ENCODE assay signal across 18 cellular contexts in the genomic region with DNA sequence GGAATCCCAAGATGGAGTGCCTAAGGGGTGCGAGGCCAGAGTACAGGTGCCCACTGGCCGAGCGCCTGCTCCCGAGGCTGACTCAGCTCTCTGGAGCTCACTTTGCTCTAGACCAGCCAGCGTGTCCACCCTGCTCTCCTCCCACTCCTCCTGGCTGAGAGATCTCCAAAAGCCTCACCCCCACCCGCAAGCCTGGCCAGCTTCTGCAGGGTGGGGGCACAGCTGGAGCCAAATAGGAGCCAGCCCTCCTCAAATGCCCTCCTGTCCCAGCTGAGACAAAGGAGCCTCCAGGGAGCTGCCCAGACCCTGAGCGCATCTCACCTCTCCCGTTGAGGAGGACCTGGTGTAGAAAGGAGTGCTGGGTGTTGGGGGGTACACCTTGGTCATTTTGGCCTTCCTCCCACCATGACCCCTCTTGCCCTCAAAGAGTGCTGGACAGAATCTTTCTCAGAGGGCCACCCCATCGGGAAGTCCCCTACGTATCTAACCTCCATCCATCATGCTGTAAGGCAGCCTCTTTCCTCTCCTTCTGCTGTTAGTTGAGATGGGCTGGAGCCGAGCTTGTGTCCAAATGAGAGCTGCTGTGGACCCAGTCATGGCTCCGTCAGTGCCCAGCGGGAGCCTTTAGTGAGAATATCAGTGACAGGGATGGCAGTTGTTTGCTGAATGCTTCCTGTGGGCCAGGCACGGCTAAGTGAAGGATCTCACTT.
DNase-seq lines count a peak whose midpoint lies in the region; ATAC-seq and TF ChIP-seq lines count a peak whose summit lies in the region.
"Had no signal": no experiment of that assay in that cellular context is flagged by ENCODE, and none has a peak within 500 bp of the region (broad histone marks: within the 10 kb centered on the region; RNA-seq: fewer than 3 reads in every experiment).

No MANE protein-coding gene starts in this region.

- no peak overlapping the region for H3K4me3 ChIP-seq in GM23248
- H3K4me3 ChIP-seq: BLaER1 treated with 17β-estradiol and CSF1 and Interleukin-3, amounts not matched to agents 10 nM and 100 nM; GM23338 had no signal

- no peaks in the 10 kb centered on the region for H3K4me1 ChIP-seq in GM23248 (ENCODE audit: insufficient read depth)

- no peak for TF ChIP-seq CTCF in omental fat pad (IDR thresholded peaks at IDR 0.05)

- peak; percentile 20 for DNase-seq in NCI-H1092 (lab: John Stamatoyannopoulos, UW)
- no peak for DNase-seq in NCI-H1092 treated with DMSO at 0.1 percent for 48 hours (lab: John Stamatoyannopoulos, UW)
- DNase-seq in GM23248 = peak; percentile 10
- DNase-seq in kidney glomerular epithelial cell (lab: John Stamatoyannopoulos, UW) = peak; percentile 1
- no peak for DNase-seq in omental fat pad (ENCODE audit: low spot score)
- DNase-seq in NCI-H1048 (lab: John Stamatoyannopoulos, UW) = no peak
- DNase-seq in NCI-H2227 (lab: John Stamatoyannopoulos, UW; ENCODE audit: unreplicated experiment) = no peak
- DNase-seq: 8988T; CD8-positive, alpha-beta memory T cell; DMS153; DMS79; GDM1; HCEC 1CT; HFFc6 had no signal

- H2AFZ ChIP-seq in GM23248 = no peak overlapping the region
- H2AFZ ChIP-seq: GM23338 had no signal

- no peaks in the 10 kb centered on the region for H3K9me3 ChIP-seq in GM23248 (ENCODE audit: low read depth)
- H3K9me3 ChIP-seq: BLaER1 treated with 17β-estradiol and CSF1 and Interleukin-3, amounts not matched to agents 10 nM and 100 nM had no signal

- H3K79me2 ChIP-seq in GM23248 (ENCODE audit: insufficient read depth) = no peaks in the 10 kb centered on the region

- H3K9ac ChIP-seq in GM23248 = no peak overlapping the region
- H3K9ac ChIP-seq: BLaER1 treated with 17β-estradiol and CSF1 and Interleukin-3, amounts not matched to agents 10 nM and 100 nM had no signal

- H3K27ac ChIP-seq in GM23248 = no peak overlapping the region
- H3K27ac ChIP-seq: BLaER1 treated with 17β-estradiol and CSF1 and Interleukin-3, amounts not matched to agents 10 nM and 100 nM had no signal

- WGBS in GM23248 (ENCODE audit: low coverage in 1 of 2, low lambda C conversion rate in 2 of 2, missing lambda C conversion rate in 2 of 2), 2 experiments = 37 to 41% methylated on average over 14 of the region's 14 CpGs

- H3F3A ChIP-seq in GM23248 (ENCODE audit: insufficient read depth) = no peaks in the 10 kb centered on the region

- ATAC-seq in omental fat pad (ENCODE audit: low FRiP score) = peak; percentile 61
- no peak for ATAC-seq in HG03139 (IDR thresholded peaks at IDR 0.05; ENCODE audit: unreplicated experiment)
- ATAC-seq: GM23338, HepG2 had no signal

- in situ Hi-C loops in GM23248 (cut with MboI) = no loop called here

- H4K20me1 ChIP-seq in GM23248 (ENCODE audit: insufficient read depth) = no peaks in the 10 kb centered on the region

- no peaks in the 10 kb centered on the region for H3K36me3 ChIP-seq in GM23248 (ENCODE audit: low read depth)
- H3K36me3 ChIP-seq: BLaER1 treated with 17β-estradiol and CSF1 and Interleukin-3, amounts not matched to agents 10 nM and 100 nM had no signal

- peaks cover 14% of the 10 kb centered on the region for H3K27me3 ChIP-seq in GM23248 (replicated peaks; ENCODE audit: insufficient read depth)

- H3K9me2 ChIP-seq in GM23248 (ENCODE audit: insufficient read depth) = no peaks in the 10 kb centered on the region

- no peak overlapping the region for H3K4me2 ChIP-seq in GM23248 (ENCODE audit: unreplicated experiment)
- H3K4me2 ChIP-seq: GM23338 had no signal

Comparison
In these comparisons a context has a peak if more than half of its experiments do, and no peak if none do; other contexts are left out.
1. DNase-seq: peak in NCI-H1092 (single experiment), GM23248 (single experiment) and kidney glomerular epithelial cell (single experiment); none in NCI-H1092 treated with DMSO at 0.1 percent for 48 hours (single experiment), omental fat pad (single experiment), NCI-H1048 (single experiment) and NCI-H2227 (single experiment).